Comparison of ENCODE assay signal across 1 cellular context in the genomic region with DNA sequence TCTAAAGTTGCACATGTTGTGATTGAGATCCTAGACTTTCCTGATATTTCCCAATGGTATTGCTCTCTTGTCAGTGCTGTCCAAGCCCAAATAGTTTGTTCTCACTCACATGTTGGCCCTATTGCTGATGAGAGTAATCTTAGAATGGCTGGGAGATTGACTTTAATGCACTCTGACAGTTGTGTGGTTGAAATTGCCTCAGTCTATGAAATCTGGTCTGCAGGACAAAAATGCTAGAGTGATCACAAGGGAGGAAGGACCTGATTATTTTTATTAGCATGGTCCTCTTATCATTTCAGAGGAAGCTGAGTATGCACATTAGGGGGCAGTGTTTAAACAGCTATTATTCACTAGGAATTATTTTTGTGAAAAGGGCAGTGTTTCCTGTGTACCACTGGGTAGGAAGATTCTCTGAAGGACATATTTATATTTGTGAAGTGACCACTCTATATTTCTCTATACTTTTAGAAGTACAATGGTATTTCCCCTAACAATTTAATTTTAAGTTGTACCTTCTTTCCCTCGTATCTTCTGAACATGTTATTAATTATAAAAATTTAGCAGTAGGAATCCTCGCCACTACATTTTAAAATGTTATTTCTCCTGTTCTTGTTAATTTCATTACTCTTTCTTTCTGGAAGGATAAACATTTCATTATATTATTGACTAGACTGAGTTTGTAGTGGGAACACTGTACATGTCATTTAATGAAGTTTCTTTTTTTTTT.
TF ChIP-seq lines count a peak whose summit lies in the region.

No MANE protein-coding gene starts in this region.

TF ChIP-seq in GM23338, 12 proteins besides CTCF, POLR2A, EP300 and RAD21 (continued from another document):
- TF ChIP-seq, protein P1, sequence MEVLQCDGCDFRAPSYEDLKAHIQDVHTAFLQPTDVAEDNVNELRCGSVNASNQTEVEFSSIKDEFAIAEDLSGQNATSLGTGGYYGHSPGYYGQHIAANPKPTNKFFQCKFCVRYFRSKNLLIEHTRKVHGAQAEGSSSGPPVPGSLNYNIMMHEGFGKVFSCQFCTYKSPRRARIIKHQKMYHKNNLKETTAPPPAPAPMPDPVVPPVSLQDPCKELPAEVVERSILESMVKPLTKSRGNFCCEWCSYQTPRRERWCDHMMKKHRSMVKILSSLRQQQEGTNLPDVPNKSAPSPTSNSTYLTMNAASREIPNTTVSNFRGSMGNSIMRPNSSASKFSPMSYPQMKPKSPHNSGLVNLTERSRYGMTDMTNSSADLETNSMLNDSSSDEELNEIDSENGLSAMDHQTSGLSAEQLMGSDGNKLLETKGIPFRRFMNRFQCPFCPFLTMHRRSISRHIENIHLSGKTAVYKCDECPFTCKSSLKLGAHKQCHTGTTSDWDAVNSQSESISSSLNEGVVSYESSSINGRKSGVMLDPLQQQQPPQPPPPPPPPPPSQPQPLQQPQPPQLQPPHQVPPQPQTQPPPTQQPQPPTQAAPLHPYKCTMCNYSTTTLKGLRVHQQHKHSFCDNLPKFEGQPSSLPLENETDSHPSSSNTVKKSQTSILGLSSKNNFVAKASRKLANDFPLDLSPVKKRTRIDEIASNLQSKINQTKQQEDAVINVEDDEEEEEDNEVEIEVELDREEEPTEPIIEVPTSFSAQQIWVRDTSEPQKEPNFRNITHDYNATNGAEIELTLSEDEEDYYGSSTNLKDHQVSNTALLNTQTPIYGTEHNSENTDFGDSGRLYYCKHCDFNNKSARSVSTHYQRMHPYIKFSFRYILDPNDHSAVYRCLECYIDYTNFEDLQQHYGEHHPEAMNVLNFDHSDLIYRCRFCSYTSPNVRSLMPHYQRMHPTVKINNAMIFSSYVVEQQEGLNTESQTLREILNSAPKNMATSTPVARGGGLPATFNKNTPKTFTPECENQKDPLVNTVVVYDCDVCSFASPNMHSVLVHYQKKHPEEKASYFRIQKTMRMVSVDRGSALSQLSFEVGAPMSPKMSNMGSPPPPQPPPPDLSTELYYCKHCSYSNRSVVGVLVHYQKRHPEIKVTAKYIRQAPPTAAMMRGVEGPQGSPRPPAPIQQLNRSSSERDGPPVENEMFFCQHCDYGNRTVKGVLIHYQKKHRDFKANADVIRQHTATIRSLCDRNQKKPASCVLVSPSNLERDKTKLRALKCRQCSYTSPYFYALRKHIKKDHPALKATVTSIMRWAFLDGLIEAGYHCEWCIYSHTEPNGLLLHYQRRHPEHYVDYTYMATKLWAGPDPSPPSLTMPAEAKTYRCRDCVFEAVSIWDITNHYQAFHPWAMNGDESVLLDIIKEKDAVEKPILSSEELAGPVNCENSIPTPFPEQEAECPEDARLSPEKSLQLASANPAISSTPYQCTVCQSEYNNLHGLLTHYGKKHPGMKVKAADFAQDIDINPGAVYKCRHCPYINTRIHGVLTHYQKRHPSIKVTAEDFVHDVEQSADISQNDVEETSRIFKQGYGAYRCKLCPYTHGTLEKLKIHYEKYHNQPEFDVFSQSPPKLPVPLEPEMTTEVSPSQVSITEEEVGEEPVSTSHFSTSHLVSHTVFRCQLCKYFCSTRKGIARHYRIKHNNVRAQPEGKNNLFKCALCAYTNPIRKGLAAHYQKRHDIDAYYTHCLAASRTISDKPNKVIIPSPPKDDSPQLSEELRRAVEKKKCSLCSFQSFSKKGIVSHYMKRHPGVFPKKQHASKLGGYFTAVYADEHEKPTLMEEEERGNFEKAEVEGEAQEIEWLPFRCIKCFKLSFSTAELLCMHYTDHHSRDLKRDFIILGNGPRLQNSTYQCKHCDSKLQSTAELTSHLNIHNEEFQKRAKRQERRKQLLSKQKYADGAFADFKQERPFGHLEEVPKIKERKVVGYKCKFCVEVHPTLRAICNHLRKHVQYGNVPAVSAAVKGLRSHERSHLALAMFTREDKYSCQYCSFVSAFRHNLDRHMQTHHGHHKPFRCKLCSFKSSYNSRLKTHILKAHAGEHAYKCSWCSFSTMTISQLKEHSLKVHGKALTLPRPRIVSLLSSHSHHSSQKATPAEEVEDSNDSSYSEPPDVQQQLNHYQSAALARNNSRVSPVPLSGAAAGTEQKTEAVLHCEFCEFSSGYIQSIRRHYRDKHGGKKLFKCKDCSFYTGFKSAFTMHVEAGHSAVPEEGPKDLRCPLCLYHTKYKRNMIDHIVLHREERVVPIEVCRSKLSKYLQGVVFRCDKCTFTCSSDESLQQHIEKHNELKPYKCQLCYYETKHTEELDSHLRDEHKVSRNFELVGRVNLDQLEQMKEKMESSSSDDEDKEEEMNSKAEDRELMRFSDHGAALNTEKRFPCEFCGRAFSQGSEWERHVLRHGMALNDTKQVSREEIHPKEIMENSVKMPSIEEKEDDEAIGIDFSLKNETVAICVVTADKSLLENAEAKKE (CRISPR knock-in tag; IDR thresholded peaks at IDR 0.05), result no peak
- TF ChIP-seq ZNF331 (CRISPR knock-in tag; IDR thresholded peaks at IDR 0.05; ENCODE audit: low read depth), result no peak
- TF ChIP-seq, protein P2, sequence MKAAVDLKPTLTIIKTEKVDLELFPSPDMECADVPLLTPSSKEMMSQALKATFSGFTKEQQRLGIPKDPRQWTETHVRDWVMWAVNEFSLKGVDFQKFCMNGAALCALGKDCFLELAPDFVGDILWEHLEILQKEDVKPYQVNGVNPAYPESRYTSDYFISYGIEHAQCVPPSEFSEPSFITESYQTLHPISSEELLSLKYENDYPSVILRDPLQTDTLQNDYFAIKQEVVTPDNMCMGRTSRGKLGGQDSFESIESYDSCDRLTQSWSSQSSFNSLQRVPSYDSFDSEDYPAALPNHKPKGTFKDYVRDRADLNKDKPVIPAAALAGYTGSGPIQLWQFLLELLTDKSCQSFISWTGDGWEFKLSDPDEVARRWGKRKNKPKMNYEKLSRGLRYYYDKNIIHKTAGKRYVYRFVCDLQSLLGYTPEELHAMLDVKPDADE (IDR thresholded peaks at IDR 0.05), result no peak
- no peak for TF ChIP-seq CREB1 (CRISPR knock-in tag; IDR thresholded peaks at IDR 0.05; ENCODE audit: low read depth)
- no peak for TF ChIP-seq NANOG (IDR thresholded peaks at IDR 0.05; ENCODE audit: borderline replicate concordance)
- no peak for TF ChIP-seq EZH2phosphoT487 (IDR thresholded peaks at IDR 0.05; ENCODE audit: unreplicated experiment)
- TF ChIP-seq, protein P3, sequence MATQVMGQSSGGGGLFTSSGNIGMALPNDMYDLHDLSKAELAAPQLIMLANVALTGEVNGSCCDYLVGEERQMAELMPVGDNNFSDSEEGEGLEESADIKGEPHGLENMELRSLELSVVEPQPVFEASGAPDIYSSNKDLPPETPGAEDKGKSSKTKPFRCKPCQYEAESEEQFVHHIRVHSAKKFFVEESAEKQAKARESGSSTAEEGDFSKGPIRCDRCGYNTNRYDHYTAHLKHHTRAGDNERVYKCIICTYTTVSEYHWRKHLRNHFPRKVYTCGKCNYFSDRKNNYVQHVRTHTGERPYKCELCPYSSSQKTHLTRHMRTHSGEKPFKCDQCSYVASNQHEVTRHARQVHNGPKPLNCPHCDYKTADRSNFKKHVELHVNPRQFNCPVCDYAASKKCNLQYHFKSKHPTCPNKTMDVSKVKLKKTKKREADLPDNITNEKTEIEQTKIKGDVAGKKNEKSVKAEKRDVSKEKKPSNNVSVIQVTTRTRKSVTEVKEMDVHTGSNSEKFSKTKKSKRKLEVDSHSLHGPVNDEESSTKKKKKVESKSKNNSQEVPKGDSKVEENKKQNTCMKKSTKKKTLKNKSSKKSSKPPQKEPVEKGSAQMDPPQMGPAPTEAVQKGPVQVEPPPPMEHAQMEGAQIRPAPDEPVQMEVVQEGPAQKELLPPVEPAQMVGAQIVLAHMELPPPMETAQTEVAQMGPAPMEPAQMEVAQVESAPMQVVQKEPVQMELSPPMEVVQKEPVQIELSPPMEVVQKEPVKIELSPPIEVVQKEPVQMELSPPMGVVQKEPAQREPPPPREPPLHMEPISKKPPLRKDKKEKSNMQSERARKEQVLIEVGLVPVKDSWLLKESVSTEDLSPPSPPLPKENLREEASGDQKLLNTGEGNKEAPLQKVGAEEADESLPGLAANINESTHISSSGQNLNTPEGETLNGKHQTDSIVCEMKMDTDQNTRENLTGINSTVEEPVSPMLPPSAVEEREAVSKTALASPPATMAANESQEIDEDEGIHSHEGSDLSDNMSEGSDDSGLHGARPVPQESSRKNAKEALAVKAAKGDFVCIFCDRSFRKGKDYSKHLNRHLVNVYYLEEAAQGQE (IDR thresholded peaks at IDR 0.05; ENCODE audit: unreplicated experiment), result no peak
- TF ChIP-seq POLR2AphosphoS5 (IDR thresholded peaks at IDR 0.05; ENCODE audit: low read depth), result no peak
